Comparison of ENCODE assay signal across 8 cellular contexts in genomic region chr11:27506200-27507182, GRCh38. TPM values are rescaled to one million over a fixed set of nuclear protein-coding genes. Genes with fewer than 3 reads are reported as not detected.
DNase-seq lines count a peak whose midpoint lies in the region; ATAC-seq and TF ChIP-seq lines count a peak whose summit lies in the region.

LIN7C (minus strand) TSS chr11:27506769; CDS start chr11:27506752, 17 bp downstream.

- H3K9ac ChIP-seq in SU-DHL-6 (ENCODE audit: low read length): peak within 1 kb of the TSS; percentile 92

- peaks cover 49% of the 10 kb centered on the region for H3K79me2 ChIP-seq in SU-DHL-6 (ENCODE audit: insufficient read depth, low read length)

- H3K27me3 Mint-ChIP-seq in type B pancreatic cell: no peaks in the 10 kb centered on the region

- H3K9me3 ChIP-seq in SU-DHL-6 (ENCODE audit: insufficient read depth, low read length): no peaks in the 10 kb centered on the region

- no peaks in the 10 kb centered on the region; the same call in none of the 2 replicates for H3F3A ChIP-seq in SU-DHL-6 (ENCODE audit: insufficient read depth)

- H3K27me3 ChIP-seq in SU-DHL-6 (ENCODE audit: low read length): no peaks in the 10 kb centered on the region

- 0 out of 2 replicates have a peak, but pooled peaks cover 5% of the 10 kb centered on the region for H4K20me1 ChIP-seq in SU-DHL-6 (ENCODE audit: low read depth, low read length)

- TF ChIP-seq CTCF in GM12865 (IDR thresholded peaks at IDR 0.05; ENCODE audit: insufficient read depth, low read depth, low read length, missing control alignments): no peak
- TF ChIP-seq CTCF in SU-DHL-6 (IDR thresholded peaks at IDR 0.05; ENCODE audit: insufficient read depth, low read length, poor library complexity, severe bottlenecking): no peak
- no peak for TF ChIP-seq CTCF in type B pancreatic cell (conservative IDR thresholded peaks at IDR 0.05)

- intact Hi-C loops in cardiac septum (cut with DNase I): no loop called here

- peak within 1 kb of the TSS; percentile 96 for H3K27ac Mint-ChIP-seq in type B pancreatic cell

- H3K9me3 Mint-ChIP-seq in type B pancreatic cell: no peaks in the 10 kb centered on the region

- H3K36me3 Mint-ChIP-seq in type B pancreatic cell: no peaks in the 10 kb centered on the region

- H3K4me2 ChIP-seq in SU-DHL-6 (ENCODE audit: low read depth, low read length, poor library complexity, severe bottlenecking): peak within 1 kb of the TSS; percentile 97

- peak; percentile 97 for ATAC-seq in HG02642 (IDR thresholded peaks at IDR 0.05; ENCODE audit: poor library complexity, unreplicated experiment)

- peak within 1 kb of the TSS; percentile 100 for H3K4me3 Mint-ChIP-seq in type B pancreatic cell

- H3K4me1 Mint-ChIP-seq in type B pancreatic cell (ENCODE audit: unreplicated experiment): peaks cover 13% of the 10 kb centered on the region

- H3K27ac ChIP-seq in SU-DHL-6 (ENCODE audit: low read depth, low read length): peak within 1 kb of the TSS; percentile 72

- peak within 1 kb of the TSS; percentile 97 for H2AFZ ChIP-seq in SU-DHL-6 (ENCODE audit: low read depth, low read length, severe bottlenecking)

- DNase-seq in GM12865 (ENCODE audit: low read depth): peak; percentile 97
- peak; percentile 96 for DNase-seq in NCI-H1105 treated with DMSO at 0.1 percent for 48 hours (lab: John Stamatoyannopoulos, UW)
- peak; percentile 92 for DNase-seq in activated naive CD8-positive, alpha-beta T cell treated with anti-CD3 and anti-CD28 coated beads, Interleukin-2, amount 50 U/mL, for 16 hours (ENCODE audit: low read depth, low spot score)
- DNase-seq in cardiac septum (ENCODE audit: low spot score): peak; percentile 98
- DNase-seq in pons (ENCODE audit: low spot score): peak; percentile 95
- DNase-seq in type B pancreatic cell (ENCODE audit: extremely low spot score, unreplicated experiment): peak; percentile 92

- no peaks in the 10 kb centered on the region for H3K9me2 ChIP-seq in SU-DHL-6 (replicated peaks; ENCODE audit: insufficient read depth, low read length)

- H3K4me3 ChIP-seq in GM12865 (ENCODE audit: low read depth, low read length): peak within 1 kb of the TSS; percentile 84
- peak within 1 kb of the TSS; percentile 90 for H3K4me3 ChIP-seq in SU-DHL-6 (ENCODE audit: insufficient read depth, low read length, poor library complexity, severe bottlenecking)

- peaks cover 6% of the 10 kb centered on the region; the same call in 1 of the 2 replicates for H3K36me3 ChIP-seq in SU-DHL-6 (ENCODE audit: low read length)

RNA-seq across cellular contexts. Expression of gene LIN7C, which starts in this region (rescaled TPM):
- total RNA-seq in cardiac septum (17.4 TPM), type B pancreatic cell (ENCODE audit: low replicate concordance) (30.1 and 31.1 TPM in 2 replicates)

Comparison
In these comparisons a context has a peak if more than half of its experiments do, and no peak if none do; other contexts are left out.
1. Peak in every context shown above with its lines: DNase-seq, ATAC-seq, H3K4me3 ChIP-seq and H3K27ac ChIP-seq.